Comparison of ENCODE assay signal across 21 cellular contexts in the genomic region with DNA sequence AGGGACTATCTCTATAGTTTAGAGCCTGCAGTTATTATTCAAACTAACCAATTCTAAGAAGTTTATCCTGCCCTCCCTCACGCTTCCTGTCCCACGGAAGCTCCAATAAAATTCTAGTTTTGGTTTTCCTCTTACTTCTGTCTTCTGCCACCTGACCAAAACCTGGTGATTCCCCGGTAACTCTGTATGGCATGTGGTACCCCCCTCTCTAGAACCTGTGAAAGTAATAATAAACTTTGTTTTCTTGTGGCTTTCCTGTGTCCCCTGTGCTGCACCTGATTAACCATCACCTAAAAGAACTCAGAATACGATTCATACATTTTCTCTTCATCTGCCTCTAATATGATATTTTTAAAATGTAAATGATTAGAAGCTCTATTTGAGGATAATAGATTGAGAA.
"Had no signal": no experiment of that assay in that cellular context is flagged by ENCODE, and none has a peak within 500 bp of the region (broad histone marks: within the 10 kb centered on the region; RNA-seq: fewer than 3 reads in every experiment).

No MANE protein-coding gene starts in this region.

- H3K4me3 ChIP-seq: MG63, SJSA1, SK-N-MC had no signal

- ATAC-seq: PC-3 had no signal

- H3K9me3 ChIP-seq: MG63, SJSA1 had no signal

- H3K4me1 ChIP-seq: SJSA1 had no signal

- H3K27me3 ChIP-seq: MG63 had no signal

- H3K36me3 ChIP-seq: MG63, SJSA1 had no signal

- DNase-seq: KBM-7, MG63, NCI-H1092, NCI-H1105 treated with DMSO at 0.1 percent for 48 hours, NCI-H1417 treated with DMSO at 0.1 percent for 48 hours, NCI-H146, NCI-H1694 treated with DMSO at 0.1 percent for 48 hours, NCI-H1930, NCI-H2081, NCI-H2107, NCI-H226, NCI-H446, NCI-H510A, NCI-H524 treated with DMSO at 0.1 percent for 48 hours, NCI-H69, NCI-H774, PC-3, SHP77 had no signal

- H3K27ac ChIP-seq: RWPE1, SJSA1, SK-N-MC had no signal
